In genomic region chr2:39615675-39616074, GRCh38 we compare ENCODE assay signal across 27 cellular contexts. TPM values are rescaled to one million over a fixed set of nuclear protein-coding genes. Genes with fewer than 3 reads are reported as not detected.
"Had no signal": no experiment of that assay in that cellular context is flagged by ENCODE, and none has a peak within 500 bp of the region (broad histone marks: within the 10 kb centered on the region; RNA-seq: fewer than 3 reads in every experiment).

No MANE protein-coding gene starts in this region.

- H3K4me3 ChIP-seq: dorsolateral prefrontal cortex, left lung, prostate gland, right atrium auricular region, smooth muscle cell, thoracic aorta, tibial nerve, upper lobe of left lung, uterus had no signal

- FAIRE-seq: colon, frontal cortex, islet of Langerhans had no signal

- H3K4me2 ChIP-seq: smooth muscle cell had no signal

- H3K4me3 Mint-ChIP-seq: naive thymus-derived CD4-positive, alpha-beta T cell; nephron; stimulated activated memory B cell treated with anti-CD40 and anti-IgM and Interleukin-4, amounts not matched to agents 10 μg/mL and 1 μg/mL and 100 μg/mL, for 72 hours; stimulated activated naive CD8-positive, alpha-beta T cell treated with anti-CD3 and anti-CD28 coated beads, Interleukin-15, Interleukin-2, amounts not matched to agents 100 ng/mL and 50 ng/mL, for 24 hours had no signal

- H3K9me3 Mint-ChIP-seq: nephron; stimulated activated naive CD8-positive, alpha-beta T cell treated with anti-CD3 and anti-CD28 coated beads, Interleukin-15, Interleukin-2, amounts not matched to agents 100 ng/mL and 50 ng/mL, for 24 hours had no signal

- H3K27ac ChIP-seq: dorsolateral prefrontal cortex, left lung, prostate gland, right atrium auricular region, thoracic aorta, tibial nerve, upper lobe of left lung, uterus had no signal

- ATAC-seq: left cardiac atrium; left lung; naive thymus-derived CD4-positive, alpha-beta T cell; sciatic nerve; stimulated activated memory B cell treated with anti-CD40 and anti-IgM and Interleukin-4, amounts not matched to agents 10 μg/mL and 1 μg/mL and 100 μg/mL, for 72 hours had no signal

- H3K4me1 ChIP-seq: prostate gland, tibial nerve, uterus had no signal

- H3K9me3 ChIP-seq: left lung, prostate gland, right atrium auricular region, thoracic aorta, tibial nerve, upper lobe of left lung, uterus had no signal

- H3K36me3 ChIP-seq: left lung, prostate gland, right atrium auricular region, thoracic aorta, tibial nerve, upper lobe of left lung, uterus had no signal

- H3K27ac Mint-ChIP-seq: naive thymus-derived CD4-positive, alpha-beta T cell; nephron; stimulated activated memory B cell treated with anti-CD40 and anti-IgM and Interleukin-4, amounts not matched to agents 10 μg/mL and 1 μg/mL and 100 μg/mL, for 72 hours; stimulated activated naive CD8-positive, alpha-beta T cell treated with anti-CD3 and anti-CD28 coated beads, Interleukin-15, Interleukin-2, amounts not matched to agents 100 ng/mL and 50 ng/mL, for 24 hours had no signal

- H3K36me3 Mint-ChIP-seq: naive thymus-derived CD4-positive, alpha-beta T cell; stimulated activated memory B cell treated with anti-CD40 and anti-IgM and Interleukin-4, amounts not matched to agents 10 μg/mL and 1 μg/mL and 100 μg/mL, for 72 hours had no signal

- DNase-seq: dorsolateral prefrontal cortex; effector CD4-positive, alpha-beta T cell; hypothalamus; left cardiac atrium; left lung; mesenchymal stem cell; midbrain; naive thymus-derived CD4-positive, alpha-beta T cell; nucleus accumbens; stimulated activated CD4-positive, alpha-beta T cell treated with anti-CD3 and anti-CD28 coated beads, Interleukin-12 subunit alpha, Interleukin-12 subunit beta, amount 100 ng/mL, for 4 hours; stimulated activated CD4-positive, alpha-beta T cell treated with anti-CD3 and anti-CD28 coated beads, Interleukin-2, amount 100 ng/mL, for 24 hours; stimulated activated CD4-positive, alpha-beta T cell treated with anti-CD3 and anti-CD28 coated beads, Interleukin-4, amount 100 ng/mL, for 4 hours; upper lobe of left lung; uterus had no signal

- H3K27me3 ChIP-seq: dorsolateral prefrontal cortex, left lung, right atrium auricular region, tibial nerve, upper lobe of left lung, uterus had no signal

RNA-seq across cellular contexts. Expression of gene TMEM178A, which starts 50.0 kb away (rescaled TPM):
- total RNA-seq: lung microvascular endothelial cell had no signal
